ENCODE assay signal across 18 cellular contexts in genomic region chrX:10859353-10859752, GRCh38.
"Had no signal": no experiment of that assay in that cellular context is flagged by ENCODE, and none has a peak within 500 bp of the region (broad histone marks: within the 10 kb centered on the region; RNA-seq: fewer than 3 reads in every experiment).

No MANE protein-coding gene starts in this region.

- H3K27me3 Mint-ChIP-seq: activated naive CD8-positive, alpha-beta T cell treated with anti-CD3 and anti-CD28 coated beads for 36 hours had no signal

- H3K4me1 Mint-ChIP-seq: activated naive CD8-positive, alpha-beta T cell treated with anti-CD3 and anti-CD28 coated beads for 36 hours; stimulated activated effector memory CD8-positive, alpha-beta T cell treated with anti-CD3 and anti-CD28 coated beads, Interleukin-12 subunit alpha, Interleukin-12 subunit beta, amount 100 ng/mL, for 72 hours had no signal

- H3K27ac ChIP-seq: gastroesophageal sphincter, heart left ventricle, left ventricle myocardium inferior, sigmoid colon, thoracic aorta, WERI-Rb-1 had no signal

- H3K9me3 ChIP-seq: gastroesophageal sphincter, left ventricle myocardium inferior, sigmoid colon, thoracic aorta had no signal

- H3K27me3 ChIP-seq: gastroesophageal sphincter, heart left ventricle, sigmoid colon had no signal

- ATAC-seq: esophagus mucosa; gastroesophageal sphincter; heart left ventricle; stimulated activated effector memory CD8-positive, alpha-beta T cell treated with anti-CD3 and anti-CD28 coated beads, Interleukin-12 subunit alpha, Interleukin-12 subunit beta, amount 100 ng/mL, for 72 hours had no signal

- H3K36me3 ChIP-seq: gastroesophageal sphincter, heart left ventricle, left ventricle myocardium inferior, sigmoid colon, thoracic aorta, WERI-Rb-1 had no signal

- DNase-seq: activated CD4-positive, alpha-beta T cell treated with anti-CD3 and anti-CD28 coated beads for 1 hour; activated CD4-positive, alpha-beta T cell treated with anti-CD3 and anti-CD28 coated beads, Interleukin-2, amount 50 U/mL, for 4 hours; activated naive CD8-positive, alpha-beta T cell treated with anti-CD3 and anti-CD28 coated beads for 36 hours; amniotic stem cell; effector CD8-positive, alpha-beta T cell; heart left ventricle; left ventricle myocardium inferior; mammary epithelial cell; midbrain; sigmoid colon; stimulated activated CD4-positive, alpha-beta T cell treated with anti-CD3 and anti-CD28 coated beads, Interleukin-4, amount 100 ng/mL, for 24 hours; T-helper 9 cell; WERI-Rb-1 had no signal

- H3K36me3 Mint-ChIP-seq: activated naive CD8-positive, alpha-beta T cell treated with anti-CD3 and anti-CD28 coated beads for 36 hours; stimulated activated effector memory CD8-positive, alpha-beta T cell treated with anti-CD3 and anti-CD28 coated beads, Interleukin-12 subunit alpha, Interleukin-12 subunit beta, amount 100 ng/mL, for 72 hours had no signal

- H3K4me1 ChIP-seq: gastroesophageal sphincter, left ventricle myocardium inferior, sigmoid colon had no signal

- H3K4me3 ChIP-seq: gastroesophageal sphincter, heart left ventricle, left ventricle myocardium inferior, sigmoid colon, thoracic aorta had no signal

- H3K27ac Mint-ChIP-seq: activated naive CD8-positive, alpha-beta T cell treated with anti-CD3 and anti-CD28 coated beads for 36 hours; nephron; stimulated activated effector memory CD8-positive, alpha-beta T cell treated with anti-CD3 and anti-CD28 coated beads, Interleukin-12 subunit alpha, Interleukin-12 subunit beta, amount 100 ng/mL, for 72 hours had no signal

- H3K9me3 Mint-ChIP-seq: activated naive CD8-positive, alpha-beta T cell treated with anti-CD3 and anti-CD28 coated beads for 36 hours had no signal

- H3K4me3 Mint-ChIP-seq: activated naive CD8-positive, alpha-beta T cell treated with anti-CD3 and anti-CD28 coated beads for 36 hours; nephron; stimulated activated effector memory CD8-positive, alpha-beta T cell treated with anti-CD3 and anti-CD28 coated beads, Interleukin-12 subunit alpha, Interleukin-12 subunit beta, amount 100 ng/mL, for 72 hours had no signal
